Comparison of ENCODE assay signal across 12 cellular contexts in the genomic region with DNA sequence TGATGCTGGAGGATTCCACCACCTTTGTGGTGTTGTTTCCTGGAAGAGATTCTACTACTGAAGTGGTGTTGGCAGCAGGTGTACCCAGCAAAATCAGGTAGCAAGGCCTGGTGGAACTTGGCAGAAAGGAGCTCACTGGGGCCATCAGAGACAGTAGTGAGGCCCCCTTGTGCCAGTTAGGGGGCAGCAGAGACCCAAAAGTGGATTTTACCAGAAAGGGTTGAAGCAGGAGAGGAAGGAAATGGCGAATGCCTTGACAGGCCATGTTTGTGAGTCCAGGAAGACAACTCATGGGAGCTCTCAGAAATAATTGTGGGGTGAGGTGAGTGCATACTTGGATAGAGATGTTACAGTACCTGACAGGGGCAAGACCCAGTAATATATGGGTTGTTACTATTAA.
DNase-seq lines count a peak whose midpoint lies in the region; ATAC-seq and TF ChIP-seq lines count a peak whose summit lies in the region.
"Had no signal": no experiment of that assay in that cellular context is flagged by ENCODE, and none has a peak within 500 bp of the region (broad histone marks: within the 10 kb centered on the region; RNA-seq: fewer than 3 reads in every experiment).

No MANE protein-coding gene starts in this region.

- peak; percentile 24 for TF ChIP-seq CTCF in parathyroid adenoma (IDR thresholded peaks at IDR 0.05)

- H3K4me3 Mint-ChIP-seq in activated CD4-positive, alpha-beta T cell treated with anti-CD3 and anti-CD28 coated beads, Interleukin-2, amount 10 ng/mL, durations not matched to agents 7 days and 5 days = no peak overlapping the region
- H3K4me3 Mint-ChIP-seq in activated naive CD8-positive, alpha-beta T cell treated with anti-CD3 and anti-CD28 coated beads, Interleukin-2, amount 10 ng/mL, durations not matched to agents 7 days and 5 days = no peak overlapping the region
- no peak overlapping the region for H3K4me3 Mint-ChIP-seq in activated T-cell treated with anti-CD3 and anti-CD28 coated beads, Interleukin-2, amount 50 U/mL, for 24 hours

- H3K4me1 ChIP-seq in parathyroid adenoma = peaks cover 3% of the 10 kb centered on the region

- no peaks in the 10 kb centered on the region for H3K9me3 ChIP-seq in parathyroid adenoma (ENCODE audit: control insufficient read depth, low read length)

- H3K9ac ChIP-seq in parathyroid adenoma = no peak overlapping the region

- ATAC-seq in activated naive CD8-positive, alpha-beta T cell treated with anti-CD3 and anti-CD28 coated beads, Interleukin-2, amount 10 ng/mL, durations not matched to agents 7 days and 5 days (ENCODE audit: low read depth) = peak; percentile 67
- no peak for ATAC-seq in GM18520 (IDR thresholded peaks at IDR 0.05; ENCODE audit: unreplicated experiment)

- POLR2A ChIA-PET in activated CD4-positive, alpha-beta T cell treated with anti-CD3 and anti-CD28 coated beads, Interleukin-2, amount 10 ng/mL, durations not matched to agents 7 days and 5 days (lab: Charles Lee) = no interaction called here
- POLR2A ChIA-PET in activated naive CD8-positive, alpha-beta T cell treated with anti-CD3 and anti-CD28 coated beads, Interleukin-2, amount 10 ng/mL, durations not matched to agents 7 days and 5 days (lab: Charles Lee) = no interaction called here

- no peaks in the 10 kb centered on the region for H3K27me3 ChIP-seq in parathyroid adenoma (ENCODE audit: control insufficient read depth, insufficient read depth, low read length)

- H3K4me2 ChIP-seq in parathyroid adenoma (ENCODE audit: low read length) = no peak overlapping the region

- peak; percentile 40; the same call in 1 of the 2 replicates for TF ChIP-seq RAD21 in Ishikawa (IDR thresholded peaks at IDR 0.05; ENCODE audit: low read depth)

- H3K36me3 ChIP-seq in parathyroid adenoma (ENCODE audit: control insufficient read depth, insufficient read depth, low read length) = no peaks in the 10 kb centered on the region

- no peak overlapping the region for H3K4me3 ChIP-seq in parathyroid adenoma (ENCODE audit: low read depth, low read length)

- CTCF ChIA-PET in activated CD4-positive, alpha-beta T cell treated with anti-CD3 and anti-CD28 coated beads, Interleukin-2, amount 10 ng/mL, durations not matched to agents 7 days and 5 days (lab: Charles Lee) = no interaction called here

- DNase-seq in activated CD4-positive, alpha-beta T cell treated with anti-CD3 and anti-CD28 coated beads, Interleukin-2, amount 10 ng/mL, durations not matched to agents 7 days and 5 days = peak; percentile 13
- no peak for DNase-seq in activated CD4-positive, alpha-beta T cell treated with anti-CD3 and anti-CD28 coated beads for 1 hour
- DNase-seq in activated naive CD8-positive, alpha-beta T cell treated with anti-CD3 and anti-CD28 coated beads, Interleukin-2, amount 10 ng/mL, durations not matched to agents 7 days and 5 days = no peak
- no peak for DNase-seq in activated T-cell treated with anti-CD3 and anti-CD28 coated beads, Interleukin-2, amount 50 U/mL, for 24 hours
- no peak for DNase-seq in NCI-H510A (lab: John Stamatoyannopoulos, UW)
- DNase-seq: activated CD8-positive, alpha-beta memory T cell treated with anti-CD3 and anti-CD28 coated beads for 24 hours; amygdala; NCI-H2107; SIG-M5 had no signal

- no peak overlapping the region for H3K27ac ChIP-seq in parathyroid adenoma

- H2AFZ ChIP-seq in parathyroid adenoma = no peak overlapping the region

- H3K27me3 Mint-ChIP-seq in activated CD4-positive, alpha-beta T cell treated with anti-CD3 and anti-CD28 coated beads, Interleukin-2, amount 10 ng/mL, durations not matched to agents 7 days and 5 days = no peaks in the 10 kb centered on the region
- H3K27me3 Mint-ChIP-seq in activated naive CD8-positive, alpha-beta T cell treated with anti-CD3 and anti-CD28 coated beads, Interleukin-2, amount 10 ng/mL, durations not matched to agents 7 days and 5 days = no peaks in the 10 kb centered on the region
- no peaks in the 10 kb centered on the region for H3K27me3 Mint-ChIP-seq in activated T-cell treated with anti-CD3 and anti-CD28 coated beads, Interleukin-2, amount 50 U/mL, for 24 hours

- peaks cover 9% of the 10 kb centered on the region for H3K9me3 Mint-ChIP-seq in activated CD4-positive, alpha-beta T cell treated with anti-CD3 and anti-CD28 coated beads, Interleukin-2, amount 10 ng/mL, durations not matched to agents 7 days and 5 days
- peaks cover 3% of the 10 kb centered on the region for H3K9me3 Mint-ChIP-seq in activated naive CD8-positive, alpha-beta T cell treated with anti-CD3 and anti-CD28 coated beads, Interleukin-2, amount 10 ng/mL, durations not matched to agents 7 days and 5 days
- H3K9me3 Mint-ChIP-seq in activated T-cell treated with anti-CD3 and anti-CD28 coated beads, Interleukin-2, amount 50 U/mL, for 24 hours = peaks cover 6% of the 10 kb centered on the region

- H3K4me1 Mint-ChIP-seq in activated CD4-positive, alpha-beta T cell treated with anti-CD3 and anti-CD28 coated beads, Interleukin-2, amount 10 ng/mL, durations not matched to agents 7 days and 5 days = peaks cover 14% of the 10 kb centered on the region
- peaks cover 13% of the 10 kb centered on the region for H3K4me1 Mint-ChIP-seq in activated naive CD8-positive, alpha-beta T cell treated with anti-CD3 and anti-CD28 coated beads, Interleukin-2, amount 10 ng/mL, durations not matched to agents 7 days and 5 days
- peaks cover 19% of the 10 kb centered on the region for H3K4me1 Mint-ChIP-seq in activated T-cell treated with anti-CD3 and anti-CD28 coated beads, Interleukin-2, amount 50 U/mL, for 24 hours (ENCODE audit: low read depth)

- no peak overlapping the region for H3K27ac Mint-ChIP-seq in activated CD4-positive, alpha-beta T cell treated with anti-CD3 and anti-CD28 coated beads, Interleukin-2, amount 10 ng/mL, durations not matched to agents 7 days and 5 days
- no peak overlapping the region for H3K27ac Mint-ChIP-seq in activated naive CD8-positive, alpha-beta T cell treated with anti-CD3 and anti-CD28 coated beads, Interleukin-2, amount 10 ng/mL, durations not matched to agents 7 days and 5 days
- H3K27ac Mint-ChIP-seq in activated T-cell treated with anti-CD3 and anti-CD28 coated beads, Interleukin-2, amount 50 U/mL, for 24 hours = no peak overlapping the region

- no peak for TF ChIP-seq EP300 in Ishikawa (IDR thresholded peaks at IDR 0.05; ENCODE audit: borderline replicate concordance)

- H3K79me2 ChIP-seq in parathyroid adenoma = peaks cover 4% of the 10 kb centered on the region

- H3K36me3 Mint-ChIP-seq in activated CD4-positive, alpha-beta T cell treated with anti-CD3 and anti-CD28 coated beads, Interleukin-2, amount 10 ng/mL, durations not matched to agents 7 days and 5 days (ENCODE audit: low read depth) = peaks cover 4% of the 10 kb centered on the region
- peaks cover 11% of the 10 kb centered on the region for H3K36me3 Mint-ChIP-seq in activated naive CD8-positive, alpha-beta T cell treated with anti-CD3 and anti-CD28 coated beads, Interleukin-2, amount 10 ng/mL, durations not matched to agents 7 days and 5 days
- H3K36me3 Mint-ChIP-seq in activated T-cell treated with anti-CD3 and anti-CD28 coated beads, Interleukin-2, amount 50 U/mL, for 24 hours (ENCODE audit: low read depth) = peaks cover 10% of the 10 kb centered on the region

TF ChIP-seq in Ishikawa, 13 proteins besides CTCF, POLR2A, EP300 and RAD21:
- TF ChIP-seq FOXM1 (IDR thresholded peaks at IDR 0.05; ENCODE audit: borderline replicate concordance, low read depth) (no peak), TCF12 (IDR thresholded peaks at IDR 0.05; ENCODE audit: low read depth) (no peak), CEBPB (IDR thresholded peaks at IDR 0.05) (no peak)
TF ChIP-seq in Ishikawa: peak in this region for 0.
